ENCODE assay signal across 8 cellular contexts in the genomic region with DNA sequence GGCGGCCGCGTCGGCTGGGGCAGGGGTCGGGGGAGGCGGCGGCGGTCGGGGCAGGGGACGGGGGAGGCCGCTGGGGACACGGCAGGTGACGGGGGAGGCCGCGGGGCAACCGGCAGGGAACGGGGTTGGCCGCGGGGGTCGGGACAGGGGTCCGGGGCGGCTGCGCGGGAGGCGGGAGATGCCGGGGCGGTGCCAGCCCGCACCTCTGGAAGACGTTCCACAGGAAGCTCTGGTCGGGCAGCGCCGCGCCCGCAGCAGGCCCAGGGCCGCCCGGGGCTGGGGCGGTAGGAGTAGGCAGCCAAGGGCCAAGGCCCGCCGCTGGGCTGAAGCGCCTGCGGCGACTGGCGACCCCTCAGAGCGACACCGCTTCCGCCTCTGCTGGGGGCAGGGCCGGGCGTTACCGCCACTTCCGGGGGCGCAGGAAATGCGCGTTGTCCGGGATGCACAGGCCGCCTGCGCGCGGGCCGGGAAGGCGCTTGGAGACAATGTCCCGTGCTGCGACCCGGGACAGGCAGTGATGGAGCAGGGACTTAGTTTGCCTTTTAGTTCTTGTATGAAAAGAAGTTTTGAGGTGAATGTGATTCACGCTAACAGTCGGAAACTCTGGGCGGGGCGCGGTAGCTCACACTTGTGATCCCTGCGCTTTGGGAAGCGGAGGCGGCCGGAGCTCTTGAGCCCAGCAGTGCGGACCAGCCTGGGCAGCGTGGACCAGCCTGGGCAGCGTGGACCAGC.
DNase-seq lines count a peak whose midpoint lies in the region; ATAC-seq and TF ChIP-seq lines count a peak whose summit lies in the region.

No MANE protein-coding gene starts in this region.

- TF ChIP-seq CTCF in lower lobe of right lung (IDR thresholded peaks at IDR 0.05), result no peak

- no peaks in the 10 kb centered on the region for H3K27me3 ChIP-seq in duodenal mucosa (ENCODE audit: control insufficient read depth in 1 of 2, insufficient read depth in 2 of 2, low read length in 2 of 2)
- no peaks in the 10 kb centered on the region for H3K27me3 ChIP-seq in lower lobe of right lung (ENCODE audit: low read depth)

- H3K9ac ChIP-seq in duodenal mucosa (ENCODE audit: low read depth in 1 of 2, low read length in 2 of 2), result peak overlapping the region; percentile 46 to 77

- peak overlapping the region; percentile 70 to 78 for H3K4me3 ChIP-seq in duodenal mucosa (ENCODE audit: low read depth in 1 of 2, low read length in 2 of 2)
- H3K4me3 ChIP-seq in lower lobe of right lung, result peak overlapping the region; percentile 75

- peak overlapping the region; percentile 66 for H3K27ac ChIP-seq in duodenal mucosa (ENCODE audit: low read depth, low read length)
- H3K27ac ChIP-seq in lower lobe of right lung, result peak overlapping the region; percentile 82

- DNase-seq in AG08396 (ENCODE audit: low spot score) (peak; percentile 82), NCI-H446 (lab: John Stamatoyannopoulos, UW) (peak; percentile 64 to 95), lower lobe of right lung (peak; percentile 85)
- peak; percentile 77 to 83 for DNase-seq in activated CD4-positive, alpha-beta T cell treated with anti-CD3 and anti-CD28 coated beads, Interleukin-2, amount 50 U/mL, for 48 hours
- DNase-seq in stimulated activated CD4-positive, alpha-beta T cell treated with anti-CD3 and anti-CD28 coated beads, TNF-alpha, amount 100 ng/mL, for 1 hour (ENCODE audit: low read depth in 3 of 3, low spot score in 1 of 3), result peak; percentile 21 to 58 (median 50)

- peak; percentile 78 for ATAC-seq in GM18873 (IDR thresholded peaks at IDR 0.05; ENCODE audit: low FRiP score, unreplicated experiment)
- peak; percentile 93 for ATAC-seq in HG03108 (IDR thresholded peaks at IDR 0.05; ENCODE audit: unreplicated experiment)
- ATAC-seq in lower lobe of right lung, result peak; percentile 94 to 98

- intact Hi-C loops in lower lobe of right lung (cut with DNase I), result no loop called here

- peaks cover 0 to 5% of the 10 kb centered on the region in 2 donors for H3K4me1 ChIP-seq in duodenal mucosa (ENCODE audit: control insufficient read depth in 1 of 2, insufficient read depth in 2 of 2, low read length in 2 of 2)
- peaks cover 4% of the 10 kb centered on the region for H3K4me1 ChIP-seq in lower lobe of right lung

- no peaks in the 10 kb centered on the region for H3K9me3 ChIP-seq in duodenal mucosa (ENCODE audit: control insufficient read depth in 1 of 2, low read length in 2 of 2)
- no peaks in the 10 kb centered on the region for H3K9me3 ChIP-seq in lower lobe of right lung

- H3K36me3 ChIP-seq in duodenal mucosa (ENCODE audit: control insufficient read depth in 1 of 2, insufficient read depth in 2 of 2, low read length in 2 of 2), result peaks cover 0 to 4% of the 10 kb centered on the region in 2 donors
- no peaks in the 10 kb centered on the region for H3K36me3 ChIP-seq in lower lobe of right lung

Comparison
In these comparisons a context has a peak if more than half of its experiments do, and no peak if none do; other contexts are left out.
1. Peak in every context shown above with its lines: DNase-seq, ATAC-seq, H3K4me3 ChIP-seq and H3K27ac ChIP-seq.